Comparison of ENCODE assay signal across 8 cellular contexts in the genomic region with DNA sequence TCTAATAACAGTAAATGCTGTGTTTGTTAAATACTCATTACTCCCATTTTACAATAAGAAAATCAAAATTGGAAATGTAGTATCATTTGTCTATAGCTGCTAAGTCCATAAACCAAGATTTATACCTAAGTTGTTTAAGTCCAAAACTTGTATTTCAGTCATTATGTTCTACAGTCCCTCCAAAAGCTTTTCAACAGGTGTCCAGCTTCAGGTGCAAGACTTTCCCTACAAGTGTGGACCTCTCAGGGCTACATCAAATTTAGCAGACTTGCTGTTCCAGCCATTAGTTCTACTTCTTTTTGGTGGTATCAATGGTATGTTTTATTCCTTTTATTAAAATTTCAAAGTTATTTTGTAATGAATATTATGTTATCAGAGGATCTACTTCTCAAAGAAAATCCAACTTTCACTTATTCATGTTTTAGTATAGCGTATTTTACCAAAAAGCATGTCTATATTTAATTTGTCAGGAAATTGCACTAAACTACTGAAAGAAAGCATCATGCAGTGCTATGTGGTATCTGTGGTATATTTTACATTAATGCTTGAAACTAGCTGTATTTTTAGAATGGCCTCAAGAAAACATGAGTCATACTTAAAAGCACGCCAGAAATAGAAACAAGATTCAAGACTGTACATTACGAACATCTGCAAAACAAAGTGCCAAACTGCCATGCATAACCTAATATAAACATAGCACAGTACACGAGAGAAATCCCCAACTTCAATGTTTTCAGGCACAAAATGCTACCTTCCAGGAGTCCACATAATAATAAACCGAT. TPM values are rescaled to one million over a fixed set of nuclear protein-coding genes. Genes with fewer than 3 reads are reported as not detected.
A peak's percentile ranks its signal among the peaks of the same experiment; 100 is the strongest.
DNase-seq lines count a peak whose midpoint lies in the region; ATAC-seq and TF ChIP-seq lines count a peak whose summit lies in the region.

No MANE protein-coding gene starts in this region.

- H3K36me3 ChIP-seq in ovary = no peaks in the 10 kb centered on the region
- H3K36me3 ChIP-seq in suprapubic skin = no peaks in the 10 kb centered on the region

- H3K4me3 ChIP-seq in AG04449 (ENCODE audit: low read depth, low read length) = no peak overlapping the region
- no peak overlapping the region for H3K4me3 ChIP-seq in ovary
- no peak overlapping the region for H3K4me3 ChIP-seq in suprapubic skin

- WGBS in ovary, 3 donors = 38 to 44% (median 41%) methylated on average over 5 of the region's 5 CpGs
- WGBS in suprapubic skin = 24% methylated on average over 5 of the region's 5 CpGs

- H3K4me1 ChIP-seq in ovary (ENCODE audit: insufficient read depth) (peaks cover 3% of the 10 kb centered on the region), suprapubic skin (peaks cover 19% of the 10 kb centered on the region)

- no peak for TF ChIP-seq CTCF in AG04449 (IDR thresholded peaks at IDR 0.05; ENCODE audit: insufficient read depth, low read length, missing control alignments)
- no peak for TF ChIP-seq CTCF in ovary (IDR thresholded peaks at IDR 0.05)
- no peak for TF ChIP-seq CTCF in suprapubic skin (IDR thresholded peaks at IDR 0.05)

- no peaks in the 10 kb centered on the region for H3K9me3 ChIP-seq in ovary
- H3K9me3 ChIP-seq in suprapubic skin = no peaks in the 10 kb centered on the region

- POLR2A ChIA-PET in AG04449 (lab: Yijun Ruan, JAX) = interaction anchor here (1.1 kb wide), 1 partner anchor 125 kb away, joined by 3 read pairs; no protein-coding TSS in a partner anchor

- H3K27ac ChIP-seq in ovary (no peak overlapping the region), suprapubic skin (no peak overlapping the region)

- TF ChIP-seq POLR2A in ovary (IDR thresholded peaks at IDR 0.05) = no peak
- no peak for TF ChIP-seq POLR2A in suprapubic skin (IDR thresholded peaks at IDR 0.05)

- TF ChIP-seq EP300 in ovary (IDR thresholded peaks at IDR 0.05) (no peak), suprapubic skin (IDR thresholded peaks at IDR 0.05) (no peak)

- peak; percentile 93 for ATAC-seq in GM18861 (IDR thresholded peaks at IDR 0.05; ENCODE audit: unreplicated experiment)
- ATAC-seq in HG02981 (IDR thresholded peaks at IDR 0.05; ENCODE audit: unreplicated experiment) = peak; percentile 94

- CTCF ChIA-PET in AG04449 (lab: Yijun Ruan, JAX) = interaction anchor here (1.0 to 1.6 kb wide), 3 partner anchors 10 to 250 kb away, joined by 3 to 4 read pairs (median 3); no protein-coding TSS in a partner anchor

- intact Hi-C loops in ovary (cut with DNase I) = no loop called here

- DNase-seq in AG04449 (ENCODE audit: low read depth, low spot score) (peak; percentile 83), RPMI8226 (peak; percentile 77), fibroblast of peridontal ligament (ENCODE audit: extremely low read depth) (peak; percentile 94), stromal cell of bone marrow (ENCODE audit: low read depth) (peak; percentile 68), ovary (no peak), suprapubic skin (ENCODE audit: low spot score in 2 of 2) (no peak)

- no peaks in the 10 kb centered on the region for H3K27me3 ChIP-seq in ovary
- no peaks in the 10 kb centered on the region for H3K27me3 ChIP-seq in suprapubic skin

RNA-seq across cellular contexts. Expression of gene VWA8, which starts 44.5 kb away (rescaled TPM):
- total RNA-seq in ovary (10 to 100 TPM; 19.9 to 25.1 (median 21.3) TPM), suprapubic skin (10 to 100 TPM; 12.0 to 34.0 (median 16.6) TPM)
- polyA plus RNA-seq in ovary = 10 to 100 TPM in 1 of 2 donors, 1 to 10 TPM in 1; 4.5 to 12.6 TPM

Comparison
In these comparisons a context has a peak if more than half of its experiments do, and no peak if none do; other contexts are left out.
1. DNase-seq: peak in AG04449 (single experiment), RPMI8226 (single experiment), fibroblast of peridontal ligament (single experiment) and stromal cell of bone marrow (single experiment); none in ovary (0 of 5) and suprapubic skin (0 of 2).